In genomic region chr20:50381771-50382593, GRCh38 we compare ENCODE assay signal across 8 cellular contexts.
DNase-seq lines count a peak whose midpoint lies in the region; ATAC-seq and TF ChIP-seq lines count a peak whose summit lies in the region.

No MANE protein-coding gene starts in this region.

- H3K36me3 ChIP-seq in BLaER1 treated with 17β-estradiol and CSF1 and Interleukin-3, amounts not matched to agents 10 nM and 100 nM = no peaks in the 10 kb centered on the region
- no peaks in the 10 kb centered on the region for H3K36me3 ChIP-seq in KOPT-K1 (ENCODE audit: insufficient read depth, low read length)
- H3K36me3 ChIP-seq in muscle layer of duodenum (ENCODE audit: control insufficient read depth in 1 of 2, insufficient read depth in 2 of 2, low read length in 2 of 2) = no peaks in the 10 kb centered on the region

- H3K27me3 ChIP-seq in BLaER1 treated with 17β-estradiol and CSF1 and Interleukin-3, amounts not matched to agents 10 nM and 100 nM = no peaks in the 10 kb centered on the region
- no peaks in the 10 kb centered on the region for H3K27me3 ChIP-seq in muscle layer of duodenum (ENCODE audit: low read depth, low read length)

- peak overlapping the region in 6 of 11 experiments; percentile 4 to 52 (median 18); a peak in 9 of 22 replicates for H3K9ac ChIP-seq in BLaER1 treated with 17β-estradiol and CSF1 and Interleukin-3, amounts not matched to agents 10 nM and 100 nM

- no peak for ATAC-seq in HG03520 (IDR thresholded peaks at IDR 0.05; ENCODE audit: unreplicated experiment)

- no peaks in the 10 kb centered on the region for H3K9me3 ChIP-seq in BLaER1 treated with 17β-estradiol and CSF1 and Interleukin-3, amounts not matched to agents 10 nM and 100 nM (replicated peaks in 1 of 11)
- H3K9me3 ChIP-seq in KOPT-K1 (ENCODE audit: insufficient read depth, low read length, poor library complexity, severe bottlenecking) (no peaks in the 10 kb centered on the region), muscle layer of duodenum (ENCODE audit: control insufficient read depth in 1 of 2, low read length in 2 of 2) (no peaks in the 10 kb centered on the region)

- peak; percentile 44 to 56 for DNase-seq in activated T-cell treated with anti-CD3 and anti-CD28 coated beads, Interleukin-2, amount 50 U/mL, for 48 hours
- DNase-seq in NCI-H187 treated with DMSO at 0.1 percent for 48 hours (lab: John Stamatoyannopoulos, UW) (no peak), NCI-H510A (lab: John Stamatoyannopoulos, UW) (no peak), HEK293T (ENCODE audit: extremely low spot score) (no peak)

- peak overlapping the region; percentile 4 to 74 (median 57); a peak in 17 of 22 replicates for H3K27ac ChIP-seq in BLaER1 treated with 17β-estradiol and CSF1 and Interleukin-3, amounts not matched to agents 10 nM and 100 nM
- H3K27ac ChIP-seq in KOPT-K1 (ENCODE audit: low read depth, low read length, poor library complexity, severe bottlenecking) (peak overlapping the region; percentile 37), muscle layer of duodenum (ENCODE audit: low read length) (peak overlapping the region; percentile 62)

- POLR2A ChIA-PET in HEK293T (lab: Yijun Ruan, JAX) = no interaction called here

- H3K4me3 ChIP-seq in BLaER1 treated with 17β-estradiol and CSF1 and Interleukin-3, amounts not matched to agents 10 nM and 100 nM = no peak overlapping the region; a peak in 1 of 20 replicates
- no peak overlapping the region for H3K4me3 ChIP-seq in muscle layer of duodenum (ENCODE audit: low read depth in 1 of 2, low read length in 2 of 2)

- no peaks in the 10 kb centered on the region for H4K20me1 ChIP-seq in BLaER1 treated with 17β-estradiol and CSF1 and Interleukin-3, amounts not matched to agents 10 nM and 100 nM

- CTCF ChIA-PET in HEK293T (lab: Yijun Ruan, JAX) = no interaction called here

- H3K4me2 ChIP-seq in BLaER1 treated with 17β-estradiol and CSF1 and Interleukin-3, amounts not matched to agents 10 nM and 100 nM = peak overlapping the region; percentile 50 to 81 (median 69)

- H3K4me1 ChIP-seq in BLaER1 treated with 17β-estradiol and CSF1 and Interleukin-3, amounts not matched to agents 10 nM and 100 nM = peaks cover 70 to 93% (median 82%) of the 10 kb centered on the region in 10 experiments
- H3K4me1 ChIP-seq in muscle layer of duodenum (ENCODE audit: control insufficient read depth in 1 of 2, insufficient read depth in 2 of 2, low read length in 2 of 2) = peaks cover 17 to 33% of the 10 kb centered on the region in 2 donors

TF ChIP-seq in HEK293T, 16 proteins besides CTCF, POLR2A, EP300 and RAD21:
- TF ChIP-seq SUZ12 (IDR thresholded peaks at IDR 0.05) (no peak), FOXM1 (IDR thresholded peaks at IDR 0.05; ENCODE audit: borderline replicate concordance) (no peak), ZNF384 (IDR thresholded peaks at IDR 0.05) (no peak), LEF1 (IDR thresholded peaks at IDR 0.05; ENCODE audit: borderline replicate concordance) (no peak), CTBP1 (IDR thresholded peaks at IDR 0.05; ENCODE audit: borderline replicate concordance) (no peak), HDGF (IDR thresholded peaks at IDR 0.05; ENCODE audit: borderline replicate concordance) (no peak), PKNOX1 (IDR thresholded peaks at IDR 0.05) (no peak), ELF4 (IDR thresholded peaks at IDR 0.05) (no peak), SP1 (IDR thresholded peaks at IDR 0.05) (no peak), NFRKB (IDR thresholded peaks at IDR 0.05) (no peak)

Comparison
In these comparisons a context has a peak if more than half of its experiments do, and no peak if none do; other contexts are left out.
1. DNase-seq: peak in activated T-cell treated with anti-CD3 and anti-CD28 coated beads, Interleukin-2, amount 50 U/mL, for 48 hours (2 of 2); none in NCI-H187 treated with DMSO at 0.1 percent for 48 hours (single experiment), NCI-H510A (single experiment) and HEK293T (single experiment).
2. Peak in every context shown above with its lines, with median percentiles within 50 percentile points of each other: H3K27ac ChIP-seq.